2 cellular contexts compared by ENCODE assay signal in the genomic region with DNA sequence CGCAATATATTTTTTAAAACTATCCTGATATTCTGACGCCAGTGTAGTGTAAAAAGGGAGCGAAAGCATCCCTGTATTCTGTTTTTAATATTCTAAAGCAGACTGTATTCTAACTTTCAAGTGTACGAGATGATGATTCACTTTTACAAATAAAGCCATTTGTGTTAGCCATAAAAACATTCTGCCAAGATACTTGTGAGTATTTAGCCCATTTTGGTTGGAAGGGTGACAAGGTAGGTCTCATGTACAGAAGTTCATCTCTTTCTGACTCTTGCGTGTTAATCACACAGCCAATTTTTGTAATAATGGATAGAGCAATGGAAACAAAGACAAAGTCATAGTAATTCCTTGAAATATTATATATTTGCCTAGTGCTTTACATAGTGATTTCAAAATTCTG.
TF ChIP-seq lines count a peak whose summit lies in the region.

No MANE protein-coding gene starts in this region.

TF ChIP-seq in IMR-90, 13 proteins besides CTCF, POLR2A, EP300 and RAD21:
- TF ChIP-seq ELK1 (IDR thresholded peaks at IDR 0.05; ENCODE audit: borderline replicate concordance, low read depth, low read length) = no peak
- no peak for TF ChIP-seq USF2 (IDR thresholded peaks at IDR 0.05; ENCODE audit: low read depth, low read length)
- TF ChIP-seq FOS (IDR thresholded peaks at IDR 0.05; ENCODE audit: low read depth, low read length) = no peak
- TF ChIP-seq RCOR1 (IDR thresholded peaks at IDR 0.05; ENCODE audit: insufficient replicate concordance, low read length) = no peak
- no peak for TF ChIP-seq SMC3 (IDR thresholded peaks at IDR 0.05; ENCODE audit: low read depth, low read length)
- no peak for TF ChIP-seq CEBPB (IDR thresholded peaks at IDR 0.05; ENCODE audit: low read depth, low read length)
- TF ChIP-seq NFE2L2 (IDR thresholded peaks at IDR 0.05; ENCODE audit: low read depth, low read length) = no peak
- TF ChIP-seq BHLHE40 (IDR thresholded peaks at IDR 0.05; ENCODE audit: low read depth, low read length) = no peak
- TF ChIP-seq MAFK (IDR thresholded peaks at IDR 0.05; ENCODE audit: low read depth, low read length) = no peak
- TF ChIP-seq CHD1 (IDR thresholded peaks at IDR 0.05; ENCODE audit: low read depth, low read length) = no peak

TF ChIP-seq in WTC11, 78 proteins besides CTCF, POLR2A, EP300 and RAD21 (continued from another document):
- TF ChIP-seq ARID4B (CRISPR knock-in tag; IDR thresholded peaks at IDR 0.05; ENCODE audit: borderline replicate concordance) = no peak
- no peak for TF ChIP-seq JAZF1 (CRISPR knock-in tag; IDR thresholded peaks at IDR 0.05)
- no peak for TF ChIP-seq ZNF396 (CRISPR knock-in tag; IDR thresholded peaks at IDR 0.05; ENCODE audit: borderline replicate concordance)
TF ChIP-seq in WTC11: peak in this region for 0.
